8 cellular contexts compared by ENCODE assay signal in the genomic region with DNA sequence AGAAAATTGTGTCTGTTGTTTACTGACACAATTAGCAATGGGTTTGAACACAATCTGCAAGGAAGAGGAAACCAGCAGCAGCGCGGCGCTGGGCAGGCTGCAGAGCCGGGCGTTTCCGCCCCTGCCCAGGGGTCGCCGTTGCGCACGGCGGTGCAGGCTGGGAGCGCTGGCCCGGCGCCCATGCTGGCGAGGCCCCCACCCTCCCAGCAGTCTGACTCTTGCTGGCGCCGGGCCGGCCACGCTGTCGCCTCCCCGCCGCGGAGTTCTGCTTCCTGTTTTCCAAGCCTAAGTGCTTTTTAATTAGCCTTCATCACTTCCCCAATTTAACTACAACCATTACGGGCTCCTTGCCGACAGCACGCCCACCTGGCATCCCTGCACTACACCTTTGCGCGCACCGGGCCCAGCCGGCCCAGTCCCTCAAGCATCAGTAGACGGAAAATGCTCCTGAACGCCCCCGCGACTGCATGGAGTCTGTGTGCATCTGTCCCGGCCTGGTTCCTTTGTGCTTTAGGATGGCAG.
DNase-seq lines count a peak whose midpoint lies in the region; ATAC-seq, FAIRE-seq and TF ChIP-seq lines count a peak whose summit lies in the region.

No MANE protein-coding gene starts in this region.

- BruUV-seq in GM12878 (replicated peaks; lab: Mats Ljungman, UMichigan): no TSS peak

- SMC1A ChIA-PET in GM12878 (lab: Charles Lee; ENCODE audit: uncharacterized antibody, unreplicated experiment): interaction anchor here (0.7 kb wide), 1 partner anchor 509 kb away, joined by 3 read pairs; no protein-coding TSS in a partner anchor

- peak overlapping the region; percentile 20 for H2AFZ ChIP-seq in GM12878 (ENCODE audit: control insufficient read depth, low read depth, low read length)

- peak overlapping the region; percentile 63 for H3K4me2 ChIP-seq in GM12878 (ENCODE audit: control insufficient read depth, insufficient read depth)

- no peak overlapping the region for H3K27ac ChIP-seq in GM12878 (ENCODE audit: control insufficient read depth, insufficient read depth)
- H3K27ac ChIP-seq in rectal smooth muscle tissue (ENCODE audit: low read depth, low read length): no peak overlapping the region

- no peak for TF ChIP-seq CTCF in GM12878 (IDR thresholded peaks at IDR 0.05 in 2 of 3, conservative IDR thresholded peaks at IDR 0.05 in 1 of 3; ENCODE audit: control insufficient read depth in 2 of 3, extremely low read depth in 1 of 3, insufficient read depth in 1 of 3, low read depth in 3 of 3, low read length in 3 of 3)

- no peak for FAIRE-seq in GM12878 (lab: Jason Lieb, UNC)

- H3K79me2 ChIP-seq in GM12878 (ENCODE audit: control insufficient read depth, insufficient read depth, low read length): no peaks in the 10 kb centered on the region

- H3K9ac ChIP-seq in GM12878 (ENCODE audit: control insufficient read depth, insufficient read depth, low read length) (no peak overlapping the region), rectal smooth muscle tissue (ENCODE audit: low read length) (peak overlapping the region; percentile 10)

- H4K20me1 ChIP-seq in GM12878 (ENCODE audit: control insufficient read depth, insufficient read depth): no peaks in the 10 kb centered on the region

- TF ChIP-seq EP300 in GM12878 (IDR thresholded peaks at IDR 0.05; ENCODE audit: borderline replicate concordance in 1 of 2, control insufficient read depth in 1 of 2, low read depth in 2 of 2, low read length in 2 of 2): no peak

- CTCF ChIA-PET in GM12878 (lab: Yijun Ruan, JAX): no interaction called here

- DNase-seq in GF-D8 (lab: John Stamatoyannopoulos, UW) (peak; percentile 50), NCI-H748 (lab: John Stamatoyannopoulos, UW; ENCODE audit: unreplicated experiment) (peak; percentile 100), GM12878 (ENCODE audit: low read depth, low spot score) (no peak), A172 (ENCODE audit: low spot score) (no peak)

- 16% methylated on average over 31 of the region's 35 CpGs for WGBS in GM12878 (ENCODE audit: insufficient coverage, insufficient replicate concordance, low lambda C conversion rate, missing lambda C conversion rate)

- H3K9me3 ChIP-seq in GM12878 (replicated peaks; ENCODE audit: control insufficient read depth, insufficient read depth, low read length): no peaks in the 10 kb centered on the region

- H3K4me1 ChIP-seq in GM12878 (ENCODE audit: control insufficient read depth, insufficient read depth, low read length) (no peaks in the 10 kb centered on the region), rectal smooth muscle tissue (ENCODE audit: control insufficient read depth, insufficient read depth, low read length) (no peaks in the 10 kb centered on the region)

- TF ChIP-seq POLR2A in GM12878 (IDR thresholded peaks at IDR 0.05; ENCODE audit: low read depth, low read length): no peak

- in situ Hi-C loops in GM12878 (cut with MboI): no loop called here

- no peaks in the 10 kb centered on the region for H3K36me3 ChIP-seq in GM12878 (ENCODE audit: control insufficient read depth in 2 of 2, insufficient read depth in 2 of 2, low read length in 1 of 2)
- no peaks in the 10 kb centered on the region for H3K36me3 ChIP-seq in rectal smooth muscle tissue (ENCODE audit: control insufficient read depth, insufficient read depth, low read length)

- POLR2A ChIA-PET in GM12878 (lab: Charles Lee): no interaction called here

- ATAC-seq in HG03103 (IDR thresholded peaks at IDR 0.05; ENCODE audit: low read depth, unreplicated experiment) (peak; percentile 49), GM12878 (peak; percentile 42; the same call in 2 of the 3 replicates), HG03439 (IDR thresholded peaks at IDR 0.05; ENCODE audit: unreplicated experiment) (no peak)

- TF ChIP-seq RAD21 in GM12878 (IDR thresholded peaks at IDR 0.05; ENCODE audit: insufficient read depth, low read depth, low read length): no peak

- RAD21 ChIA-PET in GM12878 (lab: Charles Lee; ENCODE audit: unreplicated experiment): interaction anchor here (0.6 kb wide), 1 partner anchor 153 kb away, joined by 5 read pairs; no protein-coding TSS in a partner anchor

- H3K4me3 ChIP-seq in GM12878: peak overlapping the region; percentile 26; the same call in 1 of the 2 replicates
- peak overlapping the region; percentile 33 for H3K4me3 ChIP-seq in iPS-11a (ENCODE audit: low read depth, low read length)
- peak overlapping the region; percentile 60 for H3K4me3 ChIP-seq in rectal smooth muscle tissue (ENCODE audit: low read length)

- H3K27me3 ChIP-seq in GM12878 (replicated peaks in 1 of 2; ENCODE audit: control insufficient read depth in 2 of 2, insufficient read depth in 2 of 2, low read length in 1 of 2): no peaks in the 10 kb centered on the region; a peak in 2 of 4 replicates
- no peaks in the 10 kb centered on the region for H3K27me3 ChIP-seq in rectal smooth muscle tissue (ENCODE audit: control insufficient read depth, insufficient read depth, low read length)

- intact Hi-C loops in GM12878 (cut with micrococcal nuclease; ENCODE audit: unreplicated experiment): no loop called here

TF ChIP-seq in GM12878, 131 proteins besides CTCF, POLR2A, EP300 and RAD21:
- TF ChIP-seq IKZF1 (conservative IDR thresholded peaks at IDR 0.05): peak; percentile 38; the same call in 1 of the 2 replicates
- no peak for TF ChIP-seq CEBPB (IDR thresholded peaks at IDR 0.05; ENCODE audit: borderline replicate concordance in 1 of 2, low read depth in 2 of 2, low read length in 2 of 2)
- TF ChIP-seq SPI1 (IDR thresholded peaks at IDR 0.05; ENCODE audit: borderline replicate concordance, insufficient read depth, low read depth, low read length): peak; percentile 65
TF ChIP-seq in GM12878: peak in this region for 2.

Comparison
In these comparisons a context has a peak if more than half of its experiments do, and no peak if none do; other contexts are left out.
1. DNase-seq: peak in GF-D8 (single experiment) and NCI-H748 (single experiment); none in GM12878 (single experiment) and A172 (single experiment).
2. Peak in every context shown above with its lines, with median percentiles within 50 percentile points of each other: H3K4me3 ChIP-seq.